Comparison of ENCODE assay signal across 9 cellular contexts in the genomic region with DNA sequence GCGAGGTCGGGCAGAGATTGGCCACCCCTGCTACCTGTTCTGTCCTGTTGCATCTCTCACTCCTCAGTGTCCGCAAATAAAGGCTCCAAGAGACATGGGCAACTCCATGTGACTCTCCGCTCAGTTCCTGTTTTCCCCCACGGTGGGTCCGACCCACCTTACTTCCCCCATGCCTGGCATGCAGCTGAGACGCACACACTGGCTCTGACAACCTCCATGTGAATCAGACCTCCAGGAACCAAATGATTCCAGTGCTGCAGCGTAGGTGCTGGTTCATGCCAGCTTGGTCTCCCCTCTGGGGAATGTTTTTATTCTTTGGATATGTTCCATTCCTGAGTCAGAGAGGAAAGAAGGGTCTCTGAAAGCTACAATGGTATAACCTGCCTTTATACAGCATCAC.
DNase-seq lines count a peak whose midpoint lies in the region; ATAC-seq and TF ChIP-seq lines count a peak whose summit lies in the region.
"Had no signal": no experiment of that assay in that cellular context is flagged by ENCODE, and none has a peak within 500 bp of the region (broad histone marks: within the 10 kb centered on the region; RNA-seq: fewer than 3 reads in every experiment).

No MANE protein-coding gene starts in this region.

- H3K23ac ChIP-seq in IMR-90 (ENCODE audit: low read depth, low read length) = no peak overlapping the region

- no TSS peak for BruUV-seq in IMR-90 (replicated peaks; lab: Mats Ljungman, UMichigan)

- POLR2A ChIA-PET in CD4-positive, alpha-beta memory T cell (lab: Charles Lee; ENCODE audit: partially characterized antibody) = interaction anchor here (0.6 to 1.4 kb wide), 2 partner anchors 11 to 18 kb away, joined by 3 to 4 read pairs; no protein-coding TSS in a partner anchor
- POLR2A ChIA-PET in IMR-90 (lab: Charles Lee; ENCODE audit: unreplicated experiment) = no interaction called here

- H3K27ac ChIP-seq in CD4-positive, alpha-beta memory T cell (ENCODE audit: low read depth, low read length) = no peak overlapping the region
- H3K27ac ChIP-seq in IMR-90 (ENCODE audit: insufficient read depth, low read length) = no peak overlapping the region
- peak overlapping the region; percentile 2 to 54 for H3K27ac ChIP-seq in coronary artery
- peak overlapping the region in 5 of 10 donors; percentile 15 to 32 (median 30) for H3K27ac ChIP-seq in heart right ventricle
- H3K27ac ChIP-seq: testis had no signal

- H3K9me1 ChIP-seq in IMR-90 (ENCODE audit: insufficient read depth, low read length) = peaks cover 15% of the 10 kb centered on the region

- peak overlapping the region; percentile 18 for H2BK5ac ChIP-seq in IMR-90 (ENCODE audit: low read depth, low read length, poor library complexity, severe bottlenecking)

- H3K27me3 ChIP-seq in CD4-positive, alpha-beta memory T cell (ENCODE audit: insufficient read depth, low read length) = no peaks in the 10 kb centered on the region
- H3K27me3 ChIP-seq in IMR-90 (ENCODE audit: control insufficient read depth, insufficient read depth, low read length) = no peaks in the 10 kb centered on the region
- no peaks in the 10 kb centered on the region for H3K27me3 ChIP-seq in heart right ventricle
- H3K27me3 ChIP-seq: testis had no signal

- TF ChIP-seq RAD21 in IMR-90 (IDR thresholded peaks at IDR 0.05; ENCODE audit: low read length) = no peak

- no peak overlapping the region; the same call in 1 of the 2 replicates for H3K4me2 ChIP-seq in IMR-90 (ENCODE audit: low read depth, low read length)

- no peaks in the 10 kb centered on the region for H3K9me3 ChIP-seq in CD4-positive, alpha-beta memory T cell (ENCODE audit: control insufficient read depth in 1 of 2, low read length in 2 of 2)
- H3K9me3 ChIP-seq in IMR-90 (ENCODE audit: control insufficient read depth, insufficient read depth, low read length) (no peaks in the 10 kb centered on the region), heart right ventricle (no peaks in the 10 kb centered on the region)
- H3K9me3 ChIP-seq: testis had no signal

- no peak overlapping the region for H3K9ac ChIP-seq in IMR-90 (ENCODE audit: low read depth, low read length)

- H4K8ac ChIP-seq in IMR-90 (ENCODE audit: low read depth in 2 of 2, low read length in 2 of 2) = peak overlapping the region in 1 of 2 experiments; percentile 44; a peak in 1 of 4 replicates

- H4K5ac ChIP-seq in IMR-90 (ENCODE audit: low read depth, low read length) = no peak overlapping the region

- H2BK15ac ChIP-seq in IMR-90 (ENCODE audit: low read depth, low read length) = peak overlapping the region; percentile 28; the same call in 1 of the 3 replicates

- H3K4me3 Mint-ChIP-seq in CD4-positive, alpha-beta memory T cell = peak overlapping the region in 3 of 8 donors; percentile 21 to 49 (median 34)

- TF ChIP-seq CTCF in IMR-90 (conservative IDR thresholded peaks at IDR 0.05; ENCODE audit: low read depth, low read length) (no peak), coronary artery (IDR thresholded peaks at IDR 0.05) (no peak), heart right ventricle (IDR thresholded peaks at IDR 0.05) (no peak)

- no peak for TF ChIP-seq POLR2A in IMR-90 (IDR thresholded peaks at IDR 0.05; ENCODE audit: low read depth, low read length)

- H3K4me1 Mint-ChIP-seq in CD4-positive, alpha-beta memory T cell = peaks cover 17 to 48% (median 33%) of the 10 kb centered on the region in 4 donors

- DNase-seq in CD4-positive, alpha-beta memory T cell = no peak
- DNase-seq in IMR-90 (no peak), coronary artery (ENCODE audit: low spot score) (peak; percentile 73), renal cortical epithelial cell (ENCODE audit: low read depth) (peak; percentile 9), T-helper 9 cell (no peak), heart right ventricle (no peak), SW480 (ENCODE audit: low spot score) (no peak)
- DNase-seq: NCI-H774 had no signal

- dilution Hi-C loops in IMR-90 (cut with HindIII; ENCODE audit: low sequenced_read_pairs, unreplicated experiment) = no loop called here

- H3K79me1 ChIP-seq in IMR-90 (ENCODE audit: low read depth in 1 of 2, low read length in 2 of 2) = peaks cover 24 to 95% of the 10 kb centered on the region in 2 experiments

- H3K27me3 Mint-ChIP-seq in CD4-positive, alpha-beta memory T cell = no peaks in the 10 kb centered on the region

- H3K18ac ChIP-seq in IMR-90 (ENCODE audit: low read depth, low read length) = peak overlapping the region; percentile 5; the same call in 1 of the 2 replicates

- H3K4me1 ChIP-seq in CD4-positive, alpha-beta memory T cell (ENCODE audit: insufficient read depth, low read length) = peaks cover 44% of the 10 kb centered on the region
- peaks cover 25% of the 10 kb centered on the region for H3K4me1 ChIP-seq in IMR-90 (ENCODE audit: control insufficient read depth, insufficient read depth, low read length)
- H3K4me1 ChIP-seq in heart right ventricle = peaks cover 17 to 44% (median 37%) of the 10 kb centered on the region in 9 donors

- peak overlapping the region; percentile 75; the same call in 1 of the 2 replicates for H2AK5ac ChIP-seq in IMR-90 (ENCODE audit: low read depth, low read length)

- no peak overlapping the region for H2AK9ac ChIP-seq in IMR-90 (replicated peaks; ENCODE audit: low read depth, low read length, poor library complexity)

- H4K91ac ChIP-seq in IMR-90 (ENCODE audit: insufficient read depth, low read depth, low read length) = no peak overlapping the region

- intact Hi-C loops in CD4-positive, alpha-beta memory T cell (cut with micrococcal nuclease) = no loop called here
- intact Hi-C loops in IMR-90 (cut with micrococcal nuclease) = no loop called here
- intact Hi-C loops in heart right ventricle (cut with DNase I) = no loop called here

- no peaks in the 10 kb centered on the region for H3K9me3 Mint-ChIP-seq in CD4-positive, alpha-beta memory T cell

- WGBS in IMR-90 (ENCODE audit: extremely low coverage in 2 of 2, insufficient read length in 1 of 2), 2 experiments = 82% methylated on average over 3 of the region's 8 CpGs; no CpG with 5 or more reads in 1 of the 2 experiments
- 91 to 96% methylated on average over 8 of the region's 8 CpGs for WGBS in heart right ventricle, 2 donors

- no peak overlapping the region for H3K56ac ChIP-seq in IMR-90 (ENCODE audit: extremely low read depth, insufficient read depth, low read length)

- in situ Hi-C loops in IMR-90 (cut with MboI; ENCODE audit: low sequenced_read_pairs) = no loop called here

- H4K20me1 ChIP-seq in IMR-90 (ENCODE audit: insufficient read depth, low read length) = peaks cover 42% of the 10 kb centered on the region

- peak overlapping the region in 4 of 7 donors; percentile 42 to 79 (median 74) for H3K27ac Mint-ChIP-seq in CD4-positive, alpha-beta memory T cell

- peak overlapping the region; percentile 62; the same call in 1 of the 2 replicates for H3K14ac ChIP-seq in IMR-90 (replicated peaks; ENCODE audit: low read depth, low read length)

- peak overlapping the region; percentile 16; the same call in 1 of the 2 replicates for H2BK120ac ChIP-seq in IMR-90 (ENCODE audit: low read depth, low read length)

- no peak overlapping the region for H3K4me3 ChIP-seq in CD4-positive, alpha-beta memory T cell (ENCODE audit: low read length in 2 of 2)
- H3K4me3 ChIP-seq in IMR-90 (ENCODE audit: insufficient read depth, low read depth, low read length) (no peak overlapping the region), coronary artery (no peak overlapping the region), heart right ventricle (no peak overlapping the region)
- H3K4me3 ChIP-seq: testis had no signal

- peak overlapping the region; percentile 33; the same call in 1 of the 2 replicates for H2BK20ac ChIP-seq in IMR-90 (ENCODE audit: low read depth, low read length)

- H3K4ac ChIP-seq in IMR-90 (ENCODE audit: low read depth, low read length) = peak overlapping the region; percentile 28

- ATAC-seq in IMR-90 (ENCODE audit: low read depth) (no peak), heart right ventricle (no peak)

- H3K36me3 Mint-ChIP-seq in CD4-positive, alpha-beta memory T cell = no peaks in the 10 kb centered on the region

- H2AFZ ChIP-seq in IMR-90 (replicated peaks; ENCODE audit: low read length, poor library complexity) = peak overlapping the region; percentile 9

- CTCF ChIA-PET in CD4-positive, alpha-beta memory T cell (lab: Charles Lee; ENCODE audit: partially characterized antibody) = interaction anchor here (0.8 kb wide), 2 partner anchors 102 to 160 kb away, joined by 3 to 4 read pairs; no protein-coding TSS in a partner anchor
- CTCF ChIA-PET in IMR-90 (lab: Yijun Ruan, JAX) = interaction anchor here (1.4 kb wide), 1 partner anchor 17 kb away, joined by 5 read pairs; no protein-coding TSS in a partner anchor

- H3K36me3 ChIP-seq in CD4-positive, alpha-beta memory T cell (ENCODE audit: insufficient read depth, low read length) = no peaks in the 10 kb centered on the region
- peaks cover 4% of the 10 kb centered on the region; the same call in 1 of the 2 replicates for H3K36me3 ChIP-seq in IMR-90 (ENCODE audit: control insufficient read depth, insufficient read depth, low read length)
- H3K36me3 ChIP-seq in heart right ventricle = no peaks in the 10 kb centered on the region

TF ChIP-seq in IMR-90, 13 proteins besides CTCF, POLR2A, EP300 and RAD21:
- TF ChIP-seq SMC3 (IDR thresholded peaks at IDR 0.05; ENCODE audit: low read depth, low read length) (no peak), MAFK (IDR thresholded peaks at IDR 0.05; ENCODE audit: low read depth, low read length) (no peak), MAZ (IDR thresholded peaks at IDR 0.05; ENCODE audit: borderline replicate concordance, low read depth, low read length) (no peak), RCOR1 (IDR thresholded peaks at IDR 0.05; ENCODE audit: insufficient replicate concordance, low read length) (no peak), FOS (IDR thresholded peaks at IDR 0.05; ENCODE audit: low read depth, low read length) (no peak), MXI1 (IDR thresholded peaks at IDR 0.05; ENCODE audit: borderline replicate concordance, low read depth, low read length) (no peak), CHD1 (IDR thresholded peaks at IDR 0.05; ENCODE audit: low read depth, low read length) (no peak), CEBPB (IDR thresholded peaks at IDR 0.05; ENCODE audit: low read depth, low read length) (no peak), NFE2L2 (IDR thresholded peaks at IDR 0.05; ENCODE audit: low read depth, low read length) (no peak), BHLHE40 (IDR thresholded peaks at IDR 0.05; ENCODE audit: low read depth, low read length) (no peak), RFX5 (IDR thresholded peaks at IDR 0.05; ENCODE audit: low read depth, low read length) (no peak)
- TF ChIP-seq, protein P1, sequence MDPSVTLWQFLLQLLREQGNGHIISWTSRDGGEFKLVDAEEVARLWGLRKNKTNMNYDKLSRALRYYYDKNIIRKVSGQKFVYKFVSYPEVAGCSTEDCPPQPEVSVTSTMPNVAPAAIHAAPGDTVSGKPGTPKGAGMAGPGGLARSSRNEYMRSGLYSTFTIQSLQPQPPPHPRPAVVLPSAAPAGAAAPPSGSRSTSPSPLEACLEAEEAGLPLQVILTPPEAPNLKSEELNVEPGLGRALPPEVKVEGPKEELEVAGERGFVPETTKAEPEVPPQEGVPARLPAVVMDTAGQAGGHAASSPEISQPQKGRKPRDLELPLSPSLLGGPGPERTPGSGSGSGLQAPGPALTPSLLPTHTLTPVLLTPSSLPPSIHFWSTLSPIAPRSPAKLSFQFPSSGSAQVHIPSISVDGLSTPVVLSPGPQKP (IDR thresholded peaks at IDR 0.05; ENCODE audit: borderline replicate concordance, low read depth, low read length) = no peak

Comparison
In these comparisons a context has a peak if more than half of its experiments do, and no peak if none do; other contexts are left out.
1. DNase-seq: peak in coronary artery (single experiment) and renal cortical epithelial cell (single experiment); none in CD4-positive, alpha-beta memory T cell (0 of 5), IMR-90 (single experiment), T-helper 9 cell (single experiment), heart right ventricle (0 of 2) and SW480 (single experiment).
2. H3K27ac ChIP-seq: peak in coronary artery (2 of 2); none in CD4-positive, alpha-beta memory T cell (single experiment) and IMR-90 (single experiment).